Comparison of ENCODE assay signal across 12 cellular contexts in the genomic region with DNA sequence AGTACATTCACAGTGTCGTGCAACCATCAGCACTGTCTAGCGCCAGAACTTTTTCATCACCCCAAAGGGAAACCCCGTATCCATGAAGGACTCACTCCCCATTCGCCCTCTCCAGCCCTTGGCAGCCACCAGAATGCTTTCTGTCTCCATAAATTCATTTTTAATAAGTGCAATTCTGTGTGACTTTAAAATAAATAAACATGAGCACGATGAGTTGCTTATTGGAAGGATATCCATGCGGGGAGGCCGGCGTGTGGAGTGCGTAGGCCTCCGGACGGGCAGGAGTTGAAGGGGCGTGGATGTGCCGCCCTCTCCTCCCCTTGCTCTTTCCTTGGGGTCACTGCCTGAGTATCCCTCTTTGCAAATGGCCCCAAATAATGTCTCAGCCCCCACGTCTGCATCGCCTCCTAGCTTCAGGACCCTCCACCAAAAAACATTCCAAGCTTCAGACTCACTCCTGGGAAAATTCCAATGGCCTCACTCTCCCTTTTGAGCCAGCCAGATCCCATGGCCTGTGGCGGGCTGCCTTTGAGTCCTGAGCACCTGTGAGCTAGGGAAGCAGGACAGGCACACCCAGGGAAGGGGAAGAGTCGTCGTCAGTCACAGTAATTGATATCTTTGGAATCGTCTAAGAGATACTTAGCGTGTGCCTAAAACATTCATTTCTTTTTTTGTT.
DNase-seq lines count a peak whose midpoint lies in the region; ATAC-seq and TF ChIP-seq lines count a peak whose summit lies in the region.
"Had no signal": no experiment of that assay in that cellular context is flagged by ENCODE, and none has a peak within 500 bp of the region (broad histone marks: within the 10 kb centered on the region; RNA-seq: fewer than 3 reads in every experiment).

No MANE protein-coding gene starts in this region.

- H3K27me3 Mint-ChIP-seq in HFFc6 (ENCODE audit: insufficient read depth) (peaks cover 30% of the 10 kb centered on the region), natural killer cell (ENCODE audit: low read depth in 2 of 2) (no peaks in the 10 kb centered on the region)
- H3K27me3 Mint-ChIP-seq in central memory CD8-positive, alpha-beta T cell: no peaks in the 10 kb centered on the region

- DNase-seq in HFFc6 (no peak), natural killer cell (no peak)
- DNase-seq in central memory CD8-positive, alpha-beta T cell (ENCODE audit: low spot score in 2 of 2): no peak
- DNase-seq: foreskin keratinocyte, mesendoderm, NCI-H1105, substantia nigra had no signal

- H3K27me3 ChIP-seq in BLaER1: no peaks in the 10 kb centered on the region
- H3K27me3 ChIP-seq: foreskin keratinocyte had no signal

- peaks cover 90% of the 10 kb centered on the region for H3K4me1 ChIP-seq in BLaER1

- no peaks in the 10 kb centered on the region for H3K9me3 Mint-ChIP-seq in HFFc6
- H3K9me3 Mint-ChIP-seq in central memory CD8-positive, alpha-beta T cell: no peaks in the 10 kb centered on the region
- H3K9me3 Mint-ChIP-seq in natural killer cell: no peaks in the 10 kb centered on the region

- H4K20me1 ChIP-seq in BLaER1: no peaks in the 10 kb centered on the region

- TF ChIP-seq CTCF in HFFc6 (IDR thresholded peaks at IDR 0.05): no peak
- TF ChIP-seq CTCF in natural killer cell (IDR thresholded peaks at IDR 0.05): no peak

- H3K36me3 ChIP-seq in BLaER1: peaks cover 8% of the 10 kb centered on the region; the same call in 1 of the 2 replicates

- H3K4me2 ChIP-seq in BLaER1: peak overlapping the region; percentile 99

- peak overlapping the region; percentile 24; the same call in 1 of the 2 replicates for H3K4me3 ChIP-seq in BLaER1

- H3K27ac Mint-ChIP-seq in HFFc6 (peak overlapping the region; percentile 68), natural killer cell (peak overlapping the region; percentile 86)
- peak overlapping the region; percentile 98 for H3K27ac Mint-ChIP-seq in central memory CD8-positive, alpha-beta T cell (ENCODE audit: low read depth)

- H3K36me3 Mint-ChIP-seq in HFFc6 (ENCODE audit: low read depth): no peaks in the 10 kb centered on the region
- H3K36me3 Mint-ChIP-seq in central memory CD8-positive, alpha-beta T cell (ENCODE audit: insufficient read depth): peaks cover 34% of the 10 kb centered on the region
- H3K36me3 Mint-ChIP-seq in natural killer cell: no peaks in the 10 kb centered on the region

- no peak for ATAC-seq in central memory CD8-positive, alpha-beta T cell (replicated peaks; ENCODE audit: extremely low read depth, poor library complexity, severe bottlenecking)
- ATAC-seq in natural killer cell (no peak), GM21723 (IDR thresholded peaks at IDR 0.05; ENCODE audit: unreplicated experiment) (no peak), GM19035 (IDR thresholded peaks at IDR 0.05; ENCODE audit: unreplicated experiment) (no peak), HG03097 (IDR thresholded peaks at IDR 0.05; ENCODE audit: low FRiP score, unreplicated experiment) (no peak), GM18517 (IDR thresholded peaks at IDR 0.05; ENCODE audit: unreplicated experiment) (no peak)
- ATAC-seq: foreskin keratinocyte had no signal

- H3K4me3 Mint-ChIP-seq in HFFc6 (peak overlapping the region; percentile 43), natural killer cell (peak overlapping the region; percentile 67)
- H3K4me3 Mint-ChIP-seq in central memory CD8-positive, alpha-beta T cell: peak overlapping the region; percentile 71

- H3K27ac ChIP-seq in BLaER1: peak overlapping the region; percentile 99
- H3K27ac ChIP-seq: foreskin keratinocyte had no signal

- intact Hi-C loops in natural killer cell (cut with micrococcal nuclease): loop anchor here (10.0 kb wide), 1 partner anchor 438 kb away; no protein-coding TSS in a partner anchor

- no peaks in the 10 kb centered on the region for H3K9me3 ChIP-seq in BLaER1

- H3K4me1 Mint-ChIP-seq in HFFc6 (ENCODE audit: low read depth) (peaks cover 95% of the 10 kb centered on the region), natural killer cell (peaks cover 69 to 87% of the 10 kb centered on the region in 2 donors)
- H3K4me1 Mint-ChIP-seq in central memory CD8-positive, alpha-beta T cell: peaks cover 77% of the 10 kb centered on the region

- H3K9ac ChIP-seq in BLaER1: peak overlapping the region; percentile 85
